ENCODE assay signal across 7 cellular contexts in genomic region chr21:35782667-35783066, GRCh38.
"Had no signal": no experiment of that assay in that cellular context is flagged by ENCODE, and none has a peak within 500 bp of the region (broad histone marks: within the 10 kb centered on the region; RNA-seq: fewer than 3 reads in every experiment).

No MANE protein-coding gene starts in this region.

- H3K4me3 ChIP-seq: GM12878 had no signal

- ATAC-seq: GM12878 had no signal

- FAIRE-seq: GM12878, GM12891, GM12892, GM18507, GM19239 had no signal

- DNase-seq: GDM1, GF-D8 had no signal
